ENCODE assay signal across 9 cellular contexts in the genomic region with DNA sequence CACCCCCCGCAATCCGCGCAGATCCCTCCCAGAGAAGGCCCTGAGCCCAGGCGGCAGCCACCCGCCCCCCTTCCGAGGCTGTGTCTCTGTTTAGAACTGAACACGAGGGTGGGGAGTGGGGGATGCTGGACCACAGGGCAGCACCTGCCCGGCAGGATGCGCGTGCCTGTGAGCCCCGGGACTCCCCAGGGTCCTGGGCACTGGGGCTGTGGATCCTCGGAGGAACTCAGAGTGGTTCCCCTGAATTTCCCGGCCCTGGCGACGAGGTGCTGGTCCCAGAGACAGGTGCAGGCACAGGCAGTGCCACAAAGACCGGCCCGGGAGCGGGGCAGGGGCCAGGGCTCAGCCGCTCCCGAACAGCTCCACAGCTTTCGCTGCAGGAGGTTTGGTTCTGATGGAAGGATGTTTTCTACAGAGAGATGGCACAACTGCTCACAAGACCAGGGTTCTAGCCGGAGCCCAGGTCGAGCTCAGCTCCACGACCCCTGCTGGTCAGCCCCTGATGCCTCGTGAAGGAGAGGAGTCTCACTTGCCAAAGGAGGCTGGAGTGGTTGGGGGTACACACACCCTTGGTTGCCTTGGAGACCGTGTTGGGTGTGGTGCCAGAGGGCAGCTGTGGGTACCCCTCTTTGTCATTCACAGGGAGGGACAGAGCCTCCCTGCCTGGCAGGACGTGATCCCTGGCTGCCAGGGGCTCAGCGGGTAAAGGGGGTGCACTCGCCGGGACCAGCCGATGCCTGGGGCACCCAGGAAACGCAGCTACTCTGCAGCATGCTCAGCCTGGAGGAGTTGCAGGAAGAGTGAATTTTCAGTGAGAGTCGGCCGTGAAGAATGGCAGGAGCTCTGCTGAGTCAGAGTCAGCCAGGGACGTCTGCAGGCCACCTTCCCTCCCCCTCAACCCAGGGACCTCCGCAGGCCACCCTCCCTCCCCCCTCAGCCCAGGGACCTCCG. TPM values are rescaled to one million over a fixed set of nuclear protein-coding genes. Genes with fewer than 3 reads are reported as not detected.
DNase-seq lines count a peak whose midpoint lies in the region; ATAC-seq and TF ChIP-seq lines count a peak whose summit lies in the region.
"Had no signal": no experiment of that assay in that cellular context is flagged by ENCODE, and none has a peak within 500 bp of the region (broad histone marks: within the 10 kb centered on the region; RNA-seq: fewer than 3 reads in every experiment).

No MANE protein-coding gene starts in this region.

- H3K9me3 Mint-ChIP-seq in activated CD8-positive, alpha-beta memory T cell treated with anti-CD3 and anti-CD28 coated beads, Interleukin-2, amount 10 ng/mL, durations not matched to agents 7 days and 5 days (ENCODE audit: low read depth): no peaks in the 10 kb centered on the region

- peaks cover 8% of the 10 kb centered on the region for H3K27me3 Mint-ChIP-seq in activated CD8-positive, alpha-beta memory T cell treated with anti-CD3 and anti-CD28 coated beads, Interleukin-2, amount 10 ng/mL, durations not matched to agents 7 days and 5 days

- CTCF ChIA-PET in activated CD8-positive, alpha-beta memory T cell treated with anti-CD3 and anti-CD28 coated beads, Interleukin-2, amount 10 ng/mL, durations not matched to agents 7 days and 5 days (lab: Charles Lee): interaction anchor here (0.8 to 1.5 kb wide), 5 partner anchors 40 to 76 kb away, joined by 3 to 6 read pairs (median 3); no protein-coding TSS in a partner anchor

- peak overlapping the region; percentile 56 for H3K4me3 Mint-ChIP-seq in activated CD8-positive, alpha-beta memory T cell treated with anti-CD3 and anti-CD28 coated beads, Interleukin-2, amount 10 ng/mL, durations not matched to agents 7 days and 5 days

- DNase-seq in DMS79 (lab: John Stamatoyannopoulos, UW) (peak; percentile 32), right atrium auricular region (ENCODE audit: low spot score) (no peak), H4 (ENCODE audit: low spot score) (no peak)
- peak; percentile 46 for DNase-seq in activated CD8-positive, alpha-beta memory T cell treated with anti-CD3 and anti-CD28 coated beads, Interleukin-2, amount 10 ng/mL, durations not matched to agents 7 days and 5 days
- DNase-seq in stimulated activated CD8-positive, alpha-beta memory T cell treated with anti-CD3 and anti-CD28 coated beads, Interleukin-4, amount 100 ng/mL, for 48 hours: peak; percentile 55

- peaks cover 11% of the 10 kb centered on the region for H3K4me1 Mint-ChIP-seq in activated CD8-positive, alpha-beta memory T cell treated with anti-CD3 and anti-CD28 coated beads, Interleukin-2, amount 10 ng/mL, durations not matched to agents 7 days and 5 days

- no peaks in the 10 kb centered on the region for H3K9me3 ChIP-seq in right atrium auricular region

- no peaks in the 10 kb centered on the region for H3K36me3 Mint-ChIP-seq in activated CD8-positive, alpha-beta memory T cell treated with anti-CD3 and anti-CD28 coated beads, Interleukin-2, amount 10 ng/mL, durations not matched to agents 7 days and 5 days

- H3K27me3 ChIP-seq in right atrium auricular region: no peaks in the 10 kb centered on the region

- H3K4me1 ChIP-seq in right atrium auricular region: peaks cover 0 to 22% of the 10 kb centered on the region in 2 donors

- H3K36me3 ChIP-seq in right atrium auricular region: no peaks in the 10 kb centered on the region

- no peak for TF ChIP-seq CTCF in right atrium auricular region (IDR thresholded peaks at IDR 0.05)

- H3K27ac Mint-ChIP-seq in activated CD8-positive, alpha-beta memory T cell treated with anti-CD3 and anti-CD28 coated beads, Interleukin-2, amount 10 ng/mL, durations not matched to agents 7 days and 5 days: no peak overlapping the region

- ATAC-seq in HG03354 (IDR thresholded peaks at IDR 0.05; ENCODE audit: poor library complexity, severe bottlenecking, unreplicated experiment): peak; percentile 42
- peak; percentile 37 for ATAC-seq in activated CD8-positive, alpha-beta memory T cell treated with anti-CD3 and anti-CD28 coated beads, Interleukin-2, amount 10 ng/mL, durations not matched to agents 7 days and 5 days
- no peak for ATAC-seq in GM18502 (IDR thresholded peaks at IDR 0.05; ENCODE audit: poor library complexity, unreplicated experiment)
- no peak for ATAC-seq in GM18873 (IDR thresholded peaks at IDR 0.05; ENCODE audit: low FRiP score, unreplicated experiment)
- ATAC-seq: left colon had no signal

- H3K4me3 ChIP-seq in right atrium auricular region: peak overlapping the region; percentile 27 to 56

- peak overlapping the region in 1 of 2 donors; percentile 5 for H3K27ac ChIP-seq in right atrium auricular region

RNA-seq across cellular contexts. Expression of a gene that starts 4.4 kb away (rescaled TPM):
- total RNA-seq in activated CD8-positive, alpha-beta memory T cell treated with anti-CD3 and anti-CD28 coated beads, Interleukin-2, amount 10 ng/mL, durations not matched to agents 7 days and 5 days: under 1 TPM in 1 of 2 experiments, not detected in 1; 0.12 TPM
- total RNA-seq in right atrium auricular region: under 1 TPM in 1 of 2 donors, not detected in 1; 0.31 TPM
- total RNA-seq in H4 (2014; rRNA removed; shearing (Covaris generic)): not detected in 2 replicates

RNA-seq across cellular contexts. Expression of a gene that starts 28.0 kb away (rescaled TPM):
- under 1 TPM in 1 of 2 experiments, not detected in 1; 0.20 TPM for total RNA-seq in activated CD8-positive, alpha-beta memory T cell treated with anti-CD3 and anti-CD28 coated beads, Interleukin-2, amount 10 ng/mL, durations not matched to agents 7 days and 5 days
- 1 to 10 TPM in 1 of 2 donors, under 1 TPM in 1; 0.56 to 1.1 TPM for total RNA-seq in right atrium auricular region
- not detected in 2 replicates for total RNA-seq in H4 (2014; rRNA removed; shearing (Covaris generic))

RNA-seq across cellular contexts. Expression of a gene that starts 54.1 kb away (rescaled TPM):
- total RNA-seq in activated CD8-positive, alpha-beta memory T cell treated with anti-CD3 and anti-CD28 coated beads, Interleukin-2, amount 10 ng/mL, durations not matched to agents 7 days and 5 days: 1 to 10 TPM; 2.2 to 4.1 TPM
- total RNA-seq in right atrium auricular region: 10 to 100 TPM in 1 of 2 donors, 1 to 10 TPM in 1; 1.0 to 17.5 TPM
- total RNA-seq in H4 (2014; rRNA removed; shearing (Covaris generic)): not detected in 2 replicates

Comparison
In these comparisons a context has a peak if more than half of its experiments do, and no peak if none do; other contexts are left out.
1. DNase-seq: peak in DMS79 (single experiment), activated CD8-positive, alpha-beta memory T cell treated with anti-CD3 and anti-CD28 coated beads, Interleukin-2, amount 10 ng/mL, durations not matched to agents 7 days and 5 days (single experiment) and stimulated activated CD8-positive, alpha-beta memory T cell treated with anti-CD3 and anti-CD28 coated beads, Interleukin-4, amount 100 ng/mL, for 48 hours (single experiment); none in right atrium auricular region (single experiment) and H4 (single experiment).
2. ATAC-seq: peak in HG03354 (single experiment) and activated CD8-positive, alpha-beta memory T cell treated with anti-CD3 and anti-CD28 coated beads, Interleukin-2, amount 10 ng/mL, durations not matched to agents 7 days and 5 days (single experiment); none in GM18502 (single experiment) and GM18873 (single experiment).